21 cellular contexts compared by ENCODE assay signal in the genomic region with DNA sequence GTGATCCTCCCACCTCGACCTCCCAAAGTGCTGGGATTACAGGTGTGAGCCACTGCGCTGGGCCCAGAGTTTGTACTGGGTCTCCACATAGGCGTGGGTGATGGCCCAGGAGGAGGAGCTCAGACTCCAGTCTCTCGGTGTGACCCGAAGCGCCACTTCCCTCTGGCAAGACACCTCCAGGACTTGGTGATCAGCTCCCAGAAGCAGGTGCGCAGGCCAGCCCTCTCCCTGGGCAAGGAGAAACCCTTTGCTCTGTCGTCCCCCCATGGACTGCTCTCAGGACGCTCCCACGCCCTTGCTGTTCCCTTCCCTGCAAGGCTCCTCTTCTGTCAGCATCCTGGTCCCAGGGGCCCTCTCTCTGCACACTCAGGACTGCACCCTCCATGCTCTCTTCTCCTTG.
"Had no signal": no experiment of that assay in that cellular context is flagged by ENCODE, and none has a peak within 500 bp of the region (broad histone marks: within the 10 kb centered on the region; RNA-seq: fewer than 3 reads in every experiment).

No MANE protein-coding gene starts in this region.

- H3K9me3 Mint-ChIP-seq: dendritic cell treated with granulocyte-macrophage colony-stimulating factor and Interleukin-4, amounts not matched to agents 40 ng/mL and 50 ng/mL, for 4 days; nephron had no signal

- FAIRE-seq: colon, endothelial cell of umbilical vein, islet of Langerhans had no signal

- H3K4me3 Mint-ChIP-seq: dendritic cell treated with granulocyte-macrophage colony-stimulating factor and Interleukin-4, amounts not matched to agents 40 ng/mL and 50 ng/mL, for 4 days; nephron had no signal

- H3K27ac Mint-ChIP-seq: dendritic cell treated with granulocyte-macrophage colony-stimulating factor and Interleukin-4, amounts not matched to agents 40 ng/mL and 50 ng/mL, for 4 days; nephron had no signal

- H3K4me2 ChIP-seq: hepatocyte had no signal

- H3K27me3 ChIP-seq: hepatocyte, ovary, right atrium auricular region, sigmoid colon, stomach had no signal

- H3K4me3 ChIP-seq: hepatocyte, mucosa of descending colon, ovary, right atrium auricular region, sigmoid colon, skin epidermis, stomach had no signal

- H3K79me2 ChIP-seq: hepatocyte had no signal

- H3K4me1 Mint-ChIP-seq: nephron had no signal

- DNase-seq: cerebellar nuclear complex; foreskin melanocyte; head of caudate nucleus; kidney glomerular epithelial cell; mucosa of descending colon; ovary; sigmoid colon; stimulated activated CD4-positive, alpha-beta T cell treated with anti-CD3 and anti-CD28 coated beads, Interleukin-2, amount 100 ng/mL, for 24 hours; stimulated activated naive CD4-positive, alpha-beta T cell; stomach; substantia nigra; trophoblast cell had no signal

- H2AFZ ChIP-seq: hepatocyte had no signal

- H3K27ac ChIP-seq: hepatocyte, ovary, right atrium auricular region, sigmoid colon, skin epidermis, stomach had no signal

- H3K36me3 ChIP-seq: ovary, right atrium auricular region, sigmoid colon, stomach had no signal

- H3K9me3 ChIP-seq: mucosa of descending colon, ovary, right atrium auricular region, sigmoid colon, stomach had no signal

- ATAC-seq: left lobe of liver, mucosa of descending colon had no signal
